In genomic region chr3:100164730-100165129, GRCh38 we compare ENCODE assay signal across 17 cellular contexts.
"Had no signal": no experiment of that assay in that cellular context is flagged by ENCODE, and none has a peak within 500 bp of the region (broad histone marks: within the 10 kb centered on the region; RNA-seq: fewer than 3 reads in every experiment).

No MANE protein-coding gene starts in this region.

- H3K27me3 Mint-ChIP-seq: memory B cell; naive thymus-derived CD8-positive, alpha-beta T cell had no signal

- DNase-seq: activated CD4-positive, alpha-beta T cell treated with anti-CD3 and anti-CD28 coated beads, Interleukin-2, amount 50 U/mL, for 1 hour; activated naive CD4-positive, alpha-beta T cell; activated T-cell treated with anti-CD3 and anti-CD28 coated beads for 4 hours; anterior cingulate cortex; dorsolateral prefrontal cortex; endodermal cell; hypothalamus; kidney; left ventricle myocardium superior; naive thymus-derived CD8-positive, alpha-beta T cell; posterior cingulate gyrus; stimulated activated CD4-positive, alpha-beta T cell treated with anti-CD3 and anti-CD28 coated beads, Interleukin-4, amount 100 ng/mL, for 24 hours; stimulated activated naive CD4-positive, alpha-beta T cell treated with Interleukin-2 at 50 U/mL for 16 hours; T-helper 9 cell had no signal

- ATAC-seq: naive thymus-derived CD8-positive, alpha-beta T cell had no signal

- H3K27ac ChIP-seq: neutrophil had no signal

- H3K4me3 Mint-ChIP-seq: endodermal cell; memory B cell; naive thymus-derived CD8-positive, alpha-beta T cell had no signal

- H3K27ac Mint-ChIP-seq: endodermal cell; memory B cell; naive thymus-derived CD8-positive, alpha-beta T cell had no signal

- H3K4me1 Mint-ChIP-seq: endodermal cell, memory B cell had no signal

- H3K4me3 ChIP-seq: dorsolateral prefrontal cortex, skin epidermis had no signal

- H3K9me3 Mint-ChIP-seq: endodermal cell; memory B cell; naive thymus-derived CD8-positive, alpha-beta T cell had no signal

- H3K9me3 ChIP-seq: neutrophil had no signal

- H3K36me3 ChIP-seq: neutrophil had no signal

- H3K27me3 ChIP-seq: dorsolateral prefrontal cortex, neutrophil had no signal
